In the genomic region with DNA sequence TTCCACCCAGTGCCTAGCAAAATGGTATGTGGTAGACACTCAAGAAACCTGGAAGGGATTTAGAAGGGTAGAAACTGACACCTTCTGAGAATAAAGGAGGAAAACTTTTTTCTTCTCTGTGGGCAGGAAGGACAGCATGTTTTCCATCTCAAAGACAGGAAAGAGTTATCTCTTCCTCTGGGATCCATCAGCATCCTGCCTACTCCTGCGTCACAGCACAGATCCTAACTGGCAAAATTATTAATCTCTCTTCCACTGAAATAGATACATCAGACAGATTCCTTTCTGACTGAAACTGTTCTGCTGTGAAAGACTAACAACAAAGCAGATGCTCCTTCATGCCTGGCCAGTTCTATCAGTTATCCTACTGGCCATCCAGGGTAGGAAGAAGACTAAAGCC, we compare ENCODE assay signal across 25 cellular contexts.
"Had no signal": no experiment of that assay in that cellular context is flagged by ENCODE, and none has a peak within 500 bp of the region (broad histone marks: within the 10 kb centered on the region; RNA-seq: fewer than 3 reads in every experiment).

No MANE protein-coding gene starts in this region.

- H3K27me3 ChIP-seq: esophagus muscularis mucosa, gastroesophageal sphincter, heart left ventricle, hepatocyte, left lung had no signal

- H2AFZ ChIP-seq: hepatocyte had no signal

- FAIRE-seq: colon, endometrium, endothelial cell of umbilical vein, frontal cortex, kidney had no signal

- H3K4me3 Mint-ChIP-seq: effector memory CD8-positive, alpha-beta T cell; endodermal cell; immature natural killer cell; mesothelial cell of epicardium had no signal

- H3K36me3 Mint-ChIP-seq: immature natural killer cell, mesothelial cell of epicardium had no signal

- DNase-seq: dermis blood vessel endothelial cell; effector CD8-positive, alpha-beta T cell; effector memory CD8-positive, alpha-beta T cell; endodermal cell; foreskin keratinocyte; heart left ventricle; hypothalamus; immature natural killer cell; islet precursor cell; kidney; kidney glomerular epithelial cell; left colon; left lung; left ventricle myocardium superior; lower lobe of right lung; mesenchymal stem cell had no signal

- H3K4me2 ChIP-seq: hepatocyte had no signal

- ATAC-seq: effector memory CD8-positive, alpha-beta T cell; foreskin keratinocyte; gastroesophageal sphincter; left colon; left lung; left ventricle myocardium superior; lower lobe of right lung had no signal

- H3K79me2 ChIP-seq: hepatocyte had no signal

- H3K9me3 ChIP-seq: esophagus muscularis mucosa, gastroesophageal sphincter, heart left ventricle, left lung, lower lobe of right lung had no signal

- H3K36me3 ChIP-seq: esophagus muscularis mucosa, gastroesophageal sphincter, heart left ventricle, left lung, lower lobe of right lung had no signal

- H3K27ac Mint-ChIP-seq: effector memory CD8-positive, alpha-beta T cell; endodermal cell; immature natural killer cell; mesothelial cell of epicardium had no signal

- H3K4me3 ChIP-seq: coronary artery, esophagus muscularis mucosa, gastroesophageal sphincter, heart left ventricle, hepatocyte, left lung, lower lobe of right lung had no signal

- H3K4me1 ChIP-seq: foreskin keratinocyte, left lung, lower lobe of right lung had no signal

- H3K27ac ChIP-seq: coronary artery, esophagus muscularis mucosa, foreskin keratinocyte, gastroesophageal sphincter, heart left ventricle, hepatocyte, left lung, lower lobe of right lung had no signal

- H3K4me1 Mint-ChIP-seq: immature natural killer cell, mesothelial cell of epicardium had no signal

- H3K9me3 Mint-ChIP-seq: effector memory CD8-positive, alpha-beta T cell; endodermal cell; mesothelial cell of epicardium had no signal
